Comparison of ENCODE assay signal across 1 cellular context in the genomic region with DNA sequence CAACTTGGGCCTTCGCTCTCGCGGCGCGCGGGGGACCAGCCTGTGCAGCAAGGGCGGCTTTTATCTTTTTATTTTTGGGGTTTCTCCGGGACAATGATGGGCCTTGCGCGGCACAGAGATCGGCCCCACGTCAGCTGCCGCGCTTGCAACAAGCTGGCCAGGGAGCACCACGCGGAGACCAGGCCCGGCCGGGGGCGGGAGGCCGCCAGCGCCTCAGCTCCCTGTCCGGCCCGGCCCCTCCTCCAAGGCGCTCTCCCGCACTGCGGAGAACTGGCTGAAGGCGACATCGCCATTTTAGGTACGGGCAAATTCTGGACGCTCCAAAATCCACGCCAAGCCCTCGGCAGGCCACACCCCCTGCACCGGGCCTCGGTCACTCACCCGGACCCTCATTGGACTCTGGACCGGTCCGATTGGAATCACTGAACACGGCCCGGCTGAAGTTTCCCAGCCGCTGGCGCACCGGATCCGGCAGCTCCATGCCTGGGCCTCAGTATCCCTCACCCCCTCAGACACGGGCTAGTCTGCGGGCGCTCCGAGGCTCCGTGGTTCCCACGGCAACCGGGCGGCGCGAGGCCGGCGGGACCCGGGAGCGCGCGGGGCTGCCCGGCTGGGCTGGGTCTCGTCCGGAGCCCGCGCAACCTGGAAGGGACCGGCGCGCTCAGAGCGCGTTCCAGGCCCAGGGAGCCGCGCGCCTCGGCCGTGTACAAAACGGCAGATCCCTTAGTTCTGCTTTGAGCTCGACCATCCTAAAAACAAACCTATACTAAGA.
TF ChIP-seq lines count a peak whose summit lies in the region.

A gene with protein sequence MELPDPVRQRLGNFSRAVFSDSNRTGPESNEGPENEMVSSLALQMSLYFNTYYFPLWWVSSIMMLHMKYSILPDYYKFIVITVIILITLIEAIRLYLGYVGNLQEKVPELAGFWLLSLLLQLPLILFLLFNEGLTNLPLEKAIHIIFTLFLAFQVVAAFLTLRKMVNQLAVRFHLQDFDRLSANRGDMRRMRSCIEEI (minus strand): TSS at position 547 of the 772 bp plus-strand sequence. CDS start 66 bp downstream, at position 481.

TF ChIP-seq in HEK293, 187 proteins besides CTCF, POLR2A, EP300 and RAD21 (continued from another document and continues in another):
- TF ChIP-seq SCRT2 (tag by site-specific recombination; IDR thresholded peaks at IDR 0.05) (peak; percentile 60), KLF10 (tag by site-specific recombination; IDR thresholded peaks at IDR 0.05) (no peak), SCRT1 (tag by site-specific recombination; IDR thresholded peaks at IDR 0.05; ENCODE audit: borderline replicate concordance) (no peak), SP2 (tag by site-specific recombination; IDR thresholded peaks at IDR 0.05) (peak; percentile 66), ZNF223 (tag by site-specific recombination; IDR thresholded peaks at IDR 0.05) (no peak), ZNF555 (tag by site-specific recombination; conservative IDR thresholded peaks at IDR 0.05) (no peak), ZNF211 (tag by site-specific recombination; IDR thresholded peaks at IDR 0.05; ENCODE audit: low read depth) (no peak), ZNF626 (tag by site-specific recombination; IDR thresholded peaks at IDR 0.05) (no peak), ZNF664 (tag by site-specific recombination; IDR thresholded peaks at IDR 0.05) (no peak), ZNF621 (tag by site-specific recombination; IDR thresholded peaks at IDR 0.05) (no peak), ZNF350 (tag by site-specific recombination; IDR thresholded peaks at IDR 0.05) (no peak), ZSCAN30 (tag by site-specific recombination; IDR thresholded peaks at IDR 0.05) (peak; percentile 38; the same call in 1 of the 2 replicates), HOXA7 (CRISPR knock-in tag; IDR thresholded peaks at IDR 0.05; ENCODE audit: borderline replicate concordance) (no peak), ZNF169 (tag by site-specific recombination; IDR thresholded peaks at IDR 0.05) (no peak), RBAK (tag by site-specific recombination; IDR thresholded peaks at IDR 0.05) (no peak), HOXD13 (CRISPR knock-in tag; IDR thresholded peaks at IDR 0.05; ENCODE audit: borderline replicate concordance) (no peak), ZNF202 (tag by site-specific recombination; IDR thresholded peaks at IDR 0.05; ENCODE audit: borderline replicate concordance) (no peak), ZNF660 (tag by site-specific recombination; IDR thresholded peaks at IDR 0.05) (0 out of 2 replicates have a peak, but pooled peaks have one; percentile 18), ZNF623 (tag by site-specific recombination; IDR thresholded peaks at IDR 0.05) (no peak), ZNF239 (tag by site-specific recombination; IDR thresholded peaks at IDR 0.05) (no peak), GLIS1 (tag by site-specific recombination; IDR thresholded peaks at IDR 0.05) (peak; percentile 73), ZNF416 (tag by site-specific recombination; IDR thresholded peaks at IDR 0.05) (no peak), ZNF433 (tag by site-specific recombination; IDR thresholded peaks at IDR 0.05; ENCODE audit: low read depth) (no peak), ZNF175 (tag by site-specific recombination; IDR thresholded peaks at IDR 0.05) (no peak), ZNF521 (tag by site-specific recombination; IDR thresholded peaks at IDR 0.05) (no peak), ZFP69B (tag by site-specific recombination; IDR thresholded peaks at IDR 0.05) (0 out of 2 replicates have a peak, but pooled peaks have one; percentile 22), ZNF426 (tag by site-specific recombination; IDR thresholded peaks at IDR 0.05) (no peak), ZNF600 (tag by site-specific recombination; IDR thresholded peaks at IDR 0.05) (no peak), ZBTB21 (tag by site-specific recombination; IDR thresholded peaks at IDR 0.05) (no peak), MYNN (tag by site-specific recombination; IDR thresholded peaks at IDR 0.05; ENCODE audit: borderline replicate concordance) (no peak), KLF9 (tag by site-specific recombination; IDR thresholded peaks at IDR 0.05; ENCODE audit: low read depth) (peak; percentile 83), ZNF677 (tag by site-specific recombination; IDR thresholded peaks at IDR 0.05) (no peak), ZNF548 (tag by site-specific recombination; IDR thresholded peaks at IDR 0.05) (no peak), ZNF157 (tag by site-specific recombination; IDR thresholded peaks at IDR 0.05) (no peak), OSR2 (tag by site-specific recombination; IDR thresholded peaks at IDR 0.05) (no peak), ZNF37A (tag by site-specific recombination; IDR thresholded peaks at IDR 0.05) (no peak), ZBTB17 (tag by site-specific recombination; IDR thresholded peaks at IDR 0.05) (peak; percentile 93), SP7 (tag by site-specific recombination; IDR thresholded peaks at IDR 0.05) (peak; percentile 55; the same call in 1 of the 2 replicates), SP3 (tag by site-specific recombination; IDR thresholded peaks at IDR 0.05) (peak; percentile 87)
- TF ChIP-seq, protein P1, sequence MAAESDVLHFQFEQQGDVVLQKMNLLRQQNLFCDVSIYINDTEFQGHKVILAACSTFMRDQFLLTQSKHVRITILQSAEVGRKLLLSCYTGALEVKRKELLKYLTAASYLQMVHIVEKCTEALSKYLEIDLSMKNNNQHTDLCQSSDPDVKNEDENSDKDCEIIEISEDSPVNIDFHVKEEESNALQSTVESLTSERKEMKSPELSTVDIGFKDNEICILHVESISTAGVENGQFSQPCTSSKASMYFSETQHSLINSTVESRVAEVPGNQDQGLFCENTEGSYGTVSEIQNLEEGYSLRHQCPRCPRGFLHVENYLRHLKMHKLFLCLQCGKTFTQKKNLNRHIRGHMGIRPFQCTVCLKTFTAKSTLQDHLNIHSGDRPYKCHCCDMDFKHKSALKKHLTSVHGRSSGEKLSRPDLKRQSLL (tag by site-specific recombination; IDR thresholded peaks at IDR 0.05), result no peak; the same call in 1 of the 2 replicates
- TF ChIP-seq, protein P2, sequence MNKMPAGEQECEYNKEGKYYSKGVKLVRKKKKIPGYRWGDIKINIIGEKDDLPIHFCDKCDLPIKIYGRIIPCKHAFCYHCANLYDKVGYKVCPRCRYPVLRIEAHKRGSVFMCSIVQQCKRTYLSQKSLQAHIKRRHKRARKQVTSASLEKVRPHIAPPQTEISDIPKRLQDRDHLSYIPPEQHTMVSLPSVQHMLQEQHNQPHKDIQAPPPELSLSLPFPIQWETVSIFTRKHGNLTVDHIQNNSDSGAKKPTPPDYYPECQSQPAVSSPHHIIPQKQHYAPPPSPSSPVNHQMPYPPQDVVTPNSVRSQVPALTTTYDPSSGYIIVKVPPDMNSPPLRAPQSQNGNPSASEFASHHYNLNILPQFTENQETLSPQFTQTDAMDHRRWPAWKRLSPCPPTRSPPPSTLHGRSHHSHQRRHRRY (tag by site-specific recombination; IDR thresholded peaks at IDR 0.05), result no peak
- TF ChIP-seq, protein P3, sequence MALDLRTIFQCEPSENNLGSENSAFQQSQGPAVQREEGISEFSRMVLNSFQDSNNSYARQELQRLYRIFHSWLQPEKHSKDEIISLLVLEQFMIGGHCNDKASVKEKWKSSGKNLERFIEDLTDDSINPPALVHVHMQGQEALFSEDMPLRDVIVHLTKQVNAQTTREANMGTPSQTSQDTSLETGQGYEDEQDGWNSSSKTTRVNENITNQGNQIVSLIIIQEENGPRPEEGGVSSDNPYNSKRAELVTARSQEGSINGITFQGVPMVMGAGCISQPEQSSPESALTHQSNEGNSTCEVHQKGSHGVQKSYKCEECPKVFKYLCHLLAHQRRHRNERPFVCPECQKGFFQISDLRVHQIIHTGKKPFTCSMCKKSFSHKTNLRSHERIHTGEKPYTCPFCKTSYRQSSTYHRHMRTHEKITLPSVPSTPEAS (tag by site-specific recombination; IDR thresholded peaks at IDR 0.05), result 0 out of 2 replicates have a peak, but pooled peaks have one; percentile 14
- TF ChIP-seq, protein P4, sequence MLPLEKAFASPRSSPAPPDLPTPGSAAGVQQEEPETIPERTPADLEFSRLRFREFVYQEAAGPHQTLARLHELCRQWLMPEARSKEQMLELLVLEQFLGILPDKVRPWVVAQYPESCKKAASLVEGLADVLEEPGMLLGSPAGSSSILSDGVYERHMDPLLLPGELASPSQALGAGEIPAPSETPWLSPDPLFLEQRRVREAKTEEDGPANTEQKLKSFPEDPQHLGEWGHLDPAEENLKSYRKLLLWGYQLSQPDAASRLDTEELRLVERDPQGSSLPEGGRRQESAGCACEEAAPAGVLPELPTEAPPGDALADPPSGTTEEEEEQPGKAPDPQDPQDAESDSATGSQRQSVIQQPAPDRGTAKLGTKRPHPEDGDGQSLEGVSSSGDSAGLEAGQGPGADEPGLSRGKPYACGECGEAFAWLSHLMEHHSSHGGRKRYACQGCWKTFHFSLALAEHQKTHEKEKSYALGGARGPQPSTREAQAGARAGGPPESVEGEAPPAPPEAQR (tag by site-specific recombination; IDR thresholded peaks at IDR 0.05), result no peak
- TF ChIP-seq, protein P5, sequence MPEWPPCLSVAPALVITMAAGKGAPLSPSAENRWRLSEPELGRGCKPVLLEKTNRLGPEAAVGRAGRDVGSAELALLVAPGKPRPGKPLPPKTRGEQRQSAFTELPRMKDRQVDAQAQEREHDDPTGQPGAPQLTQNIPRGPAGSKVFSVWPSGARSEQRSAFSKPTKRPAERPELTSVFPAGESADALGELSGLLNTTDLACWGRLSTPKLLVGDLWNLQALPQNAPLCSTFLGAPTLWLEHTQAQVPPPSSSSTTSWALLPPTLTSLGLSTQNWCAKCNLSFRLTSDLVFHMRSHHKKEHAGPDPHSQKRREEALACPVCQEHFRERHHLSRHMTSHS (tag by site-specific recombination; IDR thresholded peaks at IDR 0.05), result no peak
- TF ChIP-seq, protein P6, sequence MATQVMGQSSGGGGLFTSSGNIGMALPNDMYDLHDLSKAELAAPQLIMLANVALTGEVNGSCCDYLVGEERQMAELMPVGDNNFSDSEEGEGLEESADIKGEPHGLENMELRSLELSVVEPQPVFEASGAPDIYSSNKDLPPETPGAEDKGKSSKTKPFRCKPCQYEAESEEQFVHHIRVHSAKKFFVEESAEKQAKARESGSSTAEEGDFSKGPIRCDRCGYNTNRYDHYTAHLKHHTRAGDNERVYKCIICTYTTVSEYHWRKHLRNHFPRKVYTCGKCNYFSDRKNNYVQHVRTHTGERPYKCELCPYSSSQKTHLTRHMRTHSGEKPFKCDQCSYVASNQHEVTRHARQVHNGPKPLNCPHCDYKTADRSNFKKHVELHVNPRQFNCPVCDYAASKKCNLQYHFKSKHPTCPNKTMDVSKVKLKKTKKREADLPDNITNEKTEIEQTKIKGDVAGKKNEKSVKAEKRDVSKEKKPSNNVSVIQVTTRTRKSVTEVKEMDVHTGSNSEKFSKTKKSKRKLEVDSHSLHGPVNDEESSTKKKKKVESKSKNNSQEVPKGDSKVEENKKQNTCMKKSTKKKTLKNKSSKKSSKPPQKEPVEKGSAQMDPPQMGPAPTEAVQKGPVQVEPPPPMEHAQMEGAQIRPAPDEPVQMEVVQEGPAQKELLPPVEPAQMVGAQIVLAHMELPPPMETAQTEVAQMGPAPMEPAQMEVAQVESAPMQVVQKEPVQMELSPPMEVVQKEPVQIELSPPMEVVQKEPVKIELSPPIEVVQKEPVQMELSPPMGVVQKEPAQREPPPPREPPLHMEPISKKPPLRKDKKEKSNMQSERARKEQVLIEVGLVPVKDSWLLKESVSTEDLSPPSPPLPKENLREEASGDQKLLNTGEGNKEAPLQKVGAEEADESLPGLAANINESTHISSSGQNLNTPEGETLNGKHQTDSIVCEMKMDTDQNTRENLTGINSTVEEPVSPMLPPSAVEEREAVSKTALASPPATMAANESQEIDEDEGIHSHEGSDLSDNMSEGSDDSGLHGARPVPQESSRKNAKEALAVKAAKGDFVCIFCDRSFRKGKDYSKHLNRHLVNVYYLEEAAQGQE (tag by site-specific recombination; IDR thresholded peaks at IDR 0.05), result peak; percentile 40
- TF ChIP-seq, protein P7, sequence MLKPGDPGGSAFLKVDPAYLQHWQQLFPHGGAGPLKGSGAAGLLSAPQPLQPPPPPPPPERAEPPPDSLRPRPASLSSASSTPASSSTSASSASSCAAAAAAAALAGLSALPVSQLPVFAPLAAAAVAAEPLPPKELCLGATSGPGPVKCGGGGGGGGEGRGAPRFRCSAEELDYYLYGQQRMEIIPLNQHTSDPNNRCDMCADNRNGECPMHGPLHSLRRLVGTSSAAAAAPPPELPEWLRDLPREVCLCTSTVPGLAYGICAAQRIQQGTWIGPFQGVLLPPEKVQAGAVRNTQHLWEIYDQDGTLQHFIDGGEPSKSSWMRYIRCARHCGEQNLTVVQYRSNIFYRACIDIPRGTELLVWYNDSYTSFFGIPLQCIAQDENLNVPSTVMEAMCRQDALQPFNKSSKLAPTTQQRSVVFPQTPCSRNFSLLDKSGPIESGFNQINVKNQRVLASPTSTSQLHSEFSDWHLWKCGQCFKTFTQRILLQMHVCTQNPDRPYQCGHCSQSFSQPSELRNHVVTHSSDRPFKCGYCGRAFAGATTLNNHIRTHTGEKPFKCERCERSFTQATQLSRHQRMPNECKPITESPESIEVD (tag by site-specific recombination; IDR thresholded peaks at IDR 0.05), result no peak
- TF ChIP-seq, protein P8, sequence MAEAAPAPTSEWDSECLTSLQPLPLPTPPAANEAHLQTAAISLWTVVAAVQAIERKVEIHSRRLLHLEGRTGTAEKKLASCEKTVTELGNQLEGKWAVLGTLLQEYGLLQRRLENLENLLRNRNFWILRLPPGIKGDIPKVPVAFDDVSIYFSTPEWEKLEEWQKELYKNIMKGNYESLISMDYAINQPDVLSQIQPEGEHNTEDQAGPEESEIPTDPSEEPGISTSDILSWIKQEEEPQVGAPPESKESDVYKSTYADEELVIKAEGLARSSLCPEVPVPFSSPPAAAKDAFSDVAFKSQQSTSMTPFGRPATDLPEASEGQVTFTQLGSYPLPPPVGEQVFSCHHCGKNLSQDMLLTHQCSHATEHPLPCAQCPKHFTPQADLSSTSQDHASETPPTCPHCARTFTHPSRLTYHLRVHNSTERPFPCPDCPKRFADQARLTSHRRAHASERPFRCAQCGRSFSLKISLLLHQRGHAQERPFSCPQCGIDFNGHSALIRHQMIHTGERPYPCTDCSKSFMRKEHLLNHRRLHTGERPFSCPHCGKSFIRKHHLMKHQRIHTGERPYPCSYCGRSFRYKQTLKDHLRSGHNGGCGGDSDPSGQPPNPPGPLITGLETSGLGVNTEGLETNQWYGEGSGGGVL (tag by site-specific recombination; IDR thresholded peaks at IDR 0.05), result no peak
- TF ChIP-seq, protein P9, sequence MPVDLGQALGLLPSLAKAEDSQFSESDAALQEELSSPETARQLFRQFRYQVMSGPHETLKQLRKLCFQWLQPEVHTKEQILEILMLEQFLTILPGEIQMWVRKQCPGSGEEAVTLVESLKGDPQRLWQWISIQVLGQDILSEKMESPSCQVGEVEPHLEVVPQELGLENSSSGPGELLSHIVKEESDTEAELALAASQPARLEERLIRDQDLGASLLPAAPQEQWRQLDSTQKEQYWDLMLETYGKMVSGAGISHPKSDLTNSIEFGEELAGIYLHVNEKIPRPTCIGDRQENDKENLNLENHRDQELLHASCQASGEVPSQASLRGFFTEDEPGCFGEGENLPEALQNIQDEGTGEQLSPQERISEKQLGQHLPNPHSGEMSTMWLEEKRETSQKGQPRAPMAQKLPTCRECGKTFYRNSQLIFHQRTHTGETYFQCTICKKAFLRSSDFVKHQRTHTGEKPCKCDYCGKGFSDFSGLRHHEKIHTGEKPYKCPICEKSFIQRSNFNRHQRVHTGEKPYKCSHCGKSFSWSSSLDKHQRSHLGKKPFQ (tag by site-specific recombination; IDR thresholded peaks at IDR 0.05), result no peak
